Comparison of ENCODE assay signal across 8 cellular contexts in genomic region chr3:125356140-125357026, GRCh38. TPM values are rescaled to one million over a fixed set of nuclear protein-coding genes. Genes with fewer than 3 reads are reported as not detected.
DNase-seq lines count a peak whose midpoint lies in the region; ATAC-seq and TF ChIP-seq lines count a peak whose summit lies in the region.

No MANE protein-coding gene starts in this region.

- H3K27me3 Mint-ChIP-seq in CD14-positive monocyte (ENCODE audit: low read depth in 3 of 3) (peaks cover 0 to 2% (median 0%) of the 10 kb centered on the region in 3 donors), naive B cell (no peaks in the 10 kb centered on the region)

- DNase-seq in CD14-positive monocyte (ENCODE audit: low spot score) (no peak), caudate nucleus (lab: John Stamatoyannopoulos, UW) (no peak), naive B cell (no peak), NCI-H526 (lab: John Stamatoyannopoulos, UW) (no peak), T-helper 9 cell (no peak)
- DNase-seq in stimulated activated CD4-positive, alpha-beta T cell treated with anti-CD3 and anti-CD28 coated beads, Interleukin-2, amount 100 ng/mL, for 24 hours: no peak

- H3K4me1 Mint-ChIP-seq in CD14-positive monocyte: peaks cover 56% of the 10 kb centered on the region
- H3K4me1 Mint-ChIP-seq in naive B cell: peaks cover 57 to 80% (median 66%) of the 10 kb centered on the region in 3 donors

- no peak for TF ChIP-seq CTCF in CD14-positive monocyte (IDR thresholded peaks at IDR 0.05)

- H3K4me3 Mint-ChIP-seq in CD14-positive monocyte: peak overlapping the region; percentile 78 to 88
- peak overlapping the region; percentile 84 to 95 (median 91) for H3K4me3 Mint-ChIP-seq in naive B cell

- H3K9me3 Mint-ChIP-seq in CD14-positive monocyte (no peaks in the 10 kb centered on the region), naive B cell (peaks cover 0 to 3% (median 0%) of the 10 kb centered on the region in 7 donors)

- intact Hi-C loops in CD14-positive monocyte (cut with micrococcal nuclease): no loop called here

- no peak overlapping the region for H3K27ac Mint-ChIP-seq in CD14-positive monocyte
- peak overlapping the region; percentile 37 to 91 (median 82) for H3K27ac Mint-ChIP-seq in naive B cell

- H3K36me3 Mint-ChIP-seq in CD14-positive monocyte: no peaks in the 10 kb centered on the region
- no peaks in the 10 kb centered on the region for H3K36me3 Mint-ChIP-seq in naive B cell

- peak overlapping the region; percentile 49 for H3K27ac ChIP-seq in caudate nucleus (ENCODE audit: low read depth, low read length)

- peak; percentile 8 for ATAC-seq in HG03139 (IDR thresholded peaks at IDR 0.05; ENCODE audit: unreplicated experiment)
- ATAC-seq in naive B cell (ENCODE audit: low read depth in 2 of 2): peak in 1 of 2 donors; percentile 4
- no peak for ATAC-seq in HG03135 (IDR thresholded peaks at IDR 0.05; ENCODE audit: unreplicated experiment)

RNA-seq across cellular contexts. Expression of gene ZNF148, which starts 18.7 kb away (rescaled TPM):
- polyA plus RNA-seq in CD14-positive monocyte (10 to 100 TPM; 34.1 to 48.4 TPM), naive B cell (ENCODE audit: low read depth in 6 of 6) (100 to 1,000 TPM in 2 of 6 donors, 10 to 100 TPM in 4; 81.2 to 102 (median 96.2) TPM)

Comparison
In these comparisons a context has a peak if more than half of its experiments do, and no peak if none do; other contexts are left out.
1. H3K27ac Mint-ChIP-seq: peak in naive B cell (6 of 6); none in CD14-positive monocyte (0 of 7).